Comparison of ENCODE assay signal across 1 cellular context in genomic region chr6:134178230-134179044, GRCh38.
TF ChIP-seq lines count a peak whose summit lies in the region.

No MANE protein-coding gene starts in this region.

TF ChIP-seq in K562, 482 proteins besides CTCF, POLR2A, EP300 and RAD21 (continued from another document):
- TF ChIP-seq ZNF449 (CRISPR knock-in tag; IDR thresholded peaks at IDR 0.05) (no peak), ZBTB40 (IDR thresholded peaks at IDR 0.05) (no peak), ZBTB40 (CRISPR knock-in tag; IDR thresholded peaks at IDR 0.05) (no peak), CREM (IDR thresholded peaks at IDR 0.05; ENCODE audit: low read depth) (peak; percentile 68)
